Comparison of ENCODE assay signal across 16 cellular contexts in genomic region chr6:109790131-109790530, GRCh38.
A peak's percentile ranks its signal among the peaks of the same experiment; 100 is the strongest.
DNase-seq lines count a peak whose midpoint lies in the region; ATAC-seq, FAIRE-seq and TF ChIP-seq lines count a peak whose summit lies in the region.
"Had no signal": no experiment of that assay in that cellular context is flagged by ENCODE, and none has a peak within 500 bp of the region (broad histone marks: within the 10 kb centered on the region; RNA-seq: fewer than 3 reads in every experiment).

No MANE protein-coding gene starts in this region.

- no peaks in the 10 kb centered on the region for H4K20me1 ChIP-seq in astrocyte (ENCODE audit: insufficient read depth, low read length)

- H3K27me3 Mint-ChIP-seq in HFFc6 (ENCODE audit: insufficient read depth) (no peaks in the 10 kb centered on the region), astrocyte (ENCODE audit: low read depth, unreplicated experiment) (no peaks in the 10 kb centered on the region)
- no peaks in the 10 kb centered on the region for H3K27me3 Mint-ChIP-seq in CD8-positive, alpha-beta memory T cell
- H3K27me3 Mint-ChIP-seq: activated T-cell treated with anti-CD3 and anti-CD28 coated beads, Interleukin-2, amount 50 U/mL, for 24 hours had no signal

- H3K4me3 Mint-ChIP-seq in HFFc6 = peak overlapping the region; percentile 45; the same call in 1 of the 2 replicates
- no peak overlapping the region for H3K4me3 Mint-ChIP-seq in astrocyte (ENCODE audit: unreplicated experiment)
- no peak overlapping the region for H3K4me3 Mint-ChIP-seq in CD8-positive, alpha-beta memory T cell
- H3K4me3 Mint-ChIP-seq: activated T-cell treated with anti-CD3 and anti-CD28 coated beads, Interleukin-2, amount 50 U/mL, for 24 hours; nephron progenitor cell had no signal

- H3K4me1 Mint-ChIP-seq in HFFc6 (ENCODE audit: low read depth) (peaks cover 71% of the 10 kb centered on the region), astrocyte (ENCODE audit: low read depth, unreplicated experiment) (peaks cover 28% of the 10 kb centered on the region)
- H3K4me1 Mint-ChIP-seq in CD8-positive, alpha-beta memory T cell = no peaks in the 10 kb centered on the region

- H3K9me3 ChIP-seq in astrocyte (ENCODE audit: insufficient read depth, low read depth, low read length) = no peaks in the 10 kb centered on the region
- no peaks in the 10 kb centered on the region for H3K9me3 ChIP-seq in CD8-positive, alpha-beta memory T cell (ENCODE audit: low read length)
- H3K9me3 ChIP-seq: adrenal gland had no signal

- peak overlapping the region; percentile 59 for H3K27ac Mint-ChIP-seq in HFFc6
- H3K27ac Mint-ChIP-seq in astrocyte (ENCODE audit: unreplicated experiment) = no peak overlapping the region
- H3K27ac Mint-ChIP-seq in CD8-positive, alpha-beta memory T cell = no peak overlapping the region
- H3K27ac Mint-ChIP-seq: activated T-cell treated with anti-CD3 and anti-CD28 coated beads, Interleukin-2, amount 50 U/mL, for 24 hours; nephron progenitor cell had no signal

- ATAC-seq in HG02798 (IDR thresholded peaks at IDR 0.05; ENCODE audit: poor library complexity, unreplicated experiment) (no peak), sciatic nerve (no peak)
- ATAC-seq: left lobe of liver had no signal

- DNase-seq in A172 (ENCODE audit: low spot score) (peak; percentile 40), HFFc6 (peak; percentile 57), astrocyte (ENCODE audit: low read depth) (peak; percentile 78), islet precursor cell (peak; percentile 65), sciatic nerve (ENCODE audit: low spot score) (no peak)
- no peak for DNase-seq in effector CD4-positive, alpha-beta T cell
- no peak for DNase-seq in CD8-positive, alpha-beta memory T cell
- DNase-seq: 8988T; activated T-cell treated with anti-CD3 and anti-CD28 coated beads, Interleukin-2, amount 50 U/mL, for 24 hours; adrenal gland; KBM-7; NCI-H1694; nephron progenitor cell; small intestine had no signal

- H3K27me3 ChIP-seq in astrocyte (ENCODE audit: insufficient read depth, low read length) = no peaks in the 10 kb centered on the region
- no peaks in the 10 kb centered on the region for H3K27me3 ChIP-seq in CD8-positive, alpha-beta memory T cell (ENCODE audit: insufficient read depth, low read length, poor library complexity, severe bottlenecking)
- H3K27me3 ChIP-seq: adrenal gland had no signal

- FAIRE-seq in astrocyte (lab: Jason Lieb, UNC) = peak; percentile 76
- FAIRE-seq: small intestine had no signal

- H3K36me3 Mint-ChIP-seq in HFFc6 (ENCODE audit: low read depth) = peaks cover 19% of the 10 kb centered on the region
- H3K36me3 Mint-ChIP-seq in astrocyte (ENCODE audit: low read depth, unreplicated experiment) = peaks cover 6% of the 10 kb centered on the region
- peaks cover 21 to 65% (median 23%) of the 10 kb centered on the region in 3 donors for H3K36me3 Mint-ChIP-seq in CD8-positive, alpha-beta memory T cell

- H3K4me1 ChIP-seq in astrocyte (ENCODE audit: insufficient read depth, low read length) = peaks cover 34% of the 10 kb centered on the region
- H3K4me1 ChIP-seq in CD8-positive, alpha-beta memory T cell (ENCODE audit: insufficient read depth, low read length) = no peaks in the 10 kb centered on the region

- H3K9ac ChIP-seq in astrocyte (ENCODE audit: low read length) = peak overlapping the region; percentile 22

- CTCF ChIA-PET in CD8-positive, alpha-beta memory T cell (lab: Charles Lee) = no interaction called here

- no peaks in the 10 kb centered on the region for H3K36me3 ChIP-seq in astrocyte (ENCODE audit: insufficient read depth, low read length)
- no peaks in the 10 kb centered on the region for H3K36me3 ChIP-seq in CD8-positive, alpha-beta memory T cell (ENCODE audit: insufficient read depth, low read length)
- H3K36me3 ChIP-seq: adrenal gland had no signal

- POLR2A ChIA-PET in CD8-positive, alpha-beta memory T cell (lab: Charles Lee) = no interaction called here

- TF ChIP-seq CTCF in HFFc6 (IDR thresholded peaks at IDR 0.05) (no peak), astrocyte (IDR thresholded peaks at IDR 0.05; ENCODE audit: insufficient read depth, low read depth, low read length) (no peak)

- H3K4me3 ChIP-seq in astrocyte (ENCODE audit: insufficient read depth, low read depth, low read length) = no peak overlapping the region
- no peak overlapping the region for H3K4me3 ChIP-seq in CD8-positive, alpha-beta memory T cell (ENCODE audit: low read length)
- H3K4me3 ChIP-seq: adrenal gland had no signal

- H2AFZ ChIP-seq in astrocyte (ENCODE audit: low read depth, low read length) = no peak overlapping the region

- no peaks in the 10 kb centered on the region for H3K79me2 ChIP-seq in astrocyte (ENCODE audit: insufficient read depth, low read length)

- intact Hi-C loops in sciatic nerve (cut with DNase I) = no loop called here

- H3K27ac ChIP-seq in astrocyte (ENCODE audit: low read depth, low read length) = peak overlapping the region; percentile 59
- no peak overlapping the region for H3K27ac ChIP-seq in CD8-positive, alpha-beta memory T cell (ENCODE audit: low read depth, low read length)
- H3K27ac ChIP-seq: adrenal gland had no signal

- peak overlapping the region; percentile 63 for H3K4me2 ChIP-seq in astrocyte (ENCODE audit: low read length)

- H3K9me3 Mint-ChIP-seq in HFFc6 (no peaks in the 10 kb centered on the region), astrocyte (ENCODE audit: unreplicated experiment) (no peaks in the 10 kb centered on the region)
- H3K9me3 Mint-ChIP-seq in CD8-positive, alpha-beta memory T cell = no peaks in the 10 kb centered on the region
- H3K9me3 Mint-ChIP-seq: activated T-cell treated with anti-CD3 and anti-CD28 coated beads, Interleukin-2, amount 50 U/mL, for 24 hours; nephron progenitor cell had no signal

Comparison
In these comparisons a context has a peak if more than half of its experiments do, and no peak if none do; other contexts are left out.
1. DNase-seq: peak in A172 (single experiment), HFFc6 (single experiment), astrocyte (single experiment) and islet precursor cell (single experiment); none in sciatic nerve (single experiment), effector CD4-positive, alpha-beta T cell (single experiment) and CD8-positive, alpha-beta memory T cell (0 of 5).